Comparison of ENCODE assay signal across 32 cellular contexts in genomic region chr10:15224948-15225347, GRCh38.
"Had no signal": no experiment of that assay in that cellular context is flagged by ENCODE, and none has a peak within 500 bp of the region (broad histone marks: within the 10 kb centered on the region; RNA-seq: fewer than 3 reads in every experiment).

No MANE protein-coding gene starts in this region.

- H3K27ac Mint-ChIP-seq: activated CD4-positive, alpha-beta T cell treated with anti-CD3 and anti-CD28 coated beads, Interleukin-2, amount 10 ng/mL, durations not matched to agents 24 days and 14 days; activated naive CD8-positive, alpha-beta T cell treated with anti-CD3 and anti-CD28 coated beads for 36 hours; activated T-helper 1 cell treated with anti-CD3 and anti-CD28 coated beads, Interleukin-12 subunit alpha, Interleukin-12 subunit beta, Interleukin-2, Interleukin-4 antibody, amounts not matched to agents 30 ng/mL and 10 ng/mL and 1 ng/mL, durations not matched to agents 14 hours and 24 hours and 36 hours; T-helper 1 cell treated with Interleukin-12 subunit alpha and Interleukin-12 subunit beta and Interleukin-4 antibody, amounts not matched to agents 30 μg/mL and 1 μg/mL, for 36 hours; T-helper 2 cell treated with Interferon-gamma antibody and Interleukin-4, amounts not matched to agents 5 μg/mL and 100 μg/mL, for 36 hours had no signal

- H3K4me3 Mint-ChIP-seq: activated CD4-positive, alpha-beta T cell treated with anti-CD3 and anti-CD28 coated beads, Interleukin-2, amount 10 ng/mL, durations not matched to agents 24 days and 14 days; activated naive CD8-positive, alpha-beta T cell treated with anti-CD3 and anti-CD28 coated beads for 36 hours; activated T-cell treated with anti-CD3 and anti-CD28 coated beads, Interleukin-2, amount 50 U/mL, for 4 hours; activated T-helper 1 cell treated with anti-CD3 and anti-CD28 coated beads, Interleukin-12 subunit alpha, Interleukin-12 subunit beta, Interleukin-2, Interleukin-4 antibody, amounts not matched to agents 30 ng/mL and 10 ng/mL and 1 ng/mL, durations not matched to agents 14 hours and 24 hours and 36 hours; central memory CD8-positive, alpha-beta T cell; T-helper 1 cell treated with Interleukin-12 subunit alpha and Interleukin-12 subunit beta and Interleukin-4 antibody, amounts not matched to agents 30 μg/mL and 1 μg/mL, for 36 hours; T-helper 2 cell treated with Interferon-gamma antibody and Interleukin-4, amounts not matched to agents 5 μg/mL and 100 μg/mL, for 36 hours had no signal

- H3K4me3 ChIP-seq: cardiac muscle cell, SJSA1 had no signal

- DNase-seq: activated CD4-positive, alpha-beta T cell treated with anti-CD3 and anti-CD28 coated beads, Interleukin-2, amount 10 ng/mL, durations not matched to agents 24 days and 14 days; activated CD4-positive, alpha-beta T cell treated with anti-CD3 and anti-CD28 coated beads, Interleukin-2, amount 50 U/mL, for 4 hours; activated CD8-positive, alpha-beta memory T cell treated with anti-CD3 and anti-CD28 coated beads, Interleukin-2, amount 50 U/mL, for 4 hours; activated naive CD4-positive, alpha-beta T cell; activated naive CD4-positive, alpha-beta T cell treated with anti-CD3 and anti-CD28 coated beads, Interleukin-2, amount 50 U/mL, for 16 hours; activated naive CD8-positive, alpha-beta T cell treated with anti-CD3 and anti-CD28 coated beads for 36 hours; activated T-cell treated with anti-CD3 and anti-CD28 coated beads for 4 hours; activated T-cell treated with anti-CD3 and anti-CD28 coated beads, Interleukin-2, amount 50 U/mL, for 4 hours; amniotic stem cell; aorta; brain microvascular endothelial cell; MM.1S; NCI-H1092 treated with DMSO at 0.1 percent for 48 hours; NCI-H1417 treated with DMSO at 0.1 percent for 48 hours; NCI-H187 treated with DMSO at 0.1 percent for 48 hours; NCI-H2081; NCI-H2171 treated with DMSO at 0.1 percent for 48 hours; NCI-H226; NCI-H446 treated with DMSO at 0.1 percent for 48 hours; NCI-H524; NCI-H69; NCI-H82; SHP77 treated with DMSO at 0.1 percent for 48 hours; SK-N-SH had no signal

- H3K9ac ChIP-seq: KMS-11, SK-N-SH had no signal

- H3K4me2 ChIP-seq: KMS-11, SK-N-SH had no signal

- H3K36me3 ChIP-seq: brain microvascular endothelial cell, cardiac muscle cell had no signal

- H3K27me3 Mint-ChIP-seq: activated CD4-positive, alpha-beta T cell treated with anti-CD3 and anti-CD28 coated beads, Interleukin-2, amount 10 ng/mL, durations not matched to agents 24 days and 14 days; activated naive CD8-positive, alpha-beta T cell treated with anti-CD3 and anti-CD28 coated beads for 36 hours; central memory CD8-positive, alpha-beta T cell had no signal

- H3K9me3 ChIP-seq: SJSA1, SK-N-SH had no signal

- ATAC-seq: activated T-cell treated with anti-CD3 and anti-CD28 coated beads, Interleukin-2, amount 50 U/mL, for 4 hours; Panc1 had no signal

- H3K27ac ChIP-seq: brain microvascular endothelial cell, cardiac muscle cell, KMS-11, SJSA1 had no signal

- H3K27me3 ChIP-seq: brain microvascular endothelial cell, cardiac muscle cell, SJSA1 had no signal

- H3K4me1 Mint-ChIP-seq: activated CD4-positive, alpha-beta T cell treated with anti-CD3 and anti-CD28 coated beads, Interleukin-2, amount 10 ng/mL, durations not matched to agents 24 days and 14 days; central memory CD8-positive, alpha-beta T cell had no signal
